In genomic region chr9:99336531-99336930, GRCh38 we compare ENCODE assay signal across 17 cellular contexts.
DNase-seq lines count a peak whose midpoint lies in the region; ATAC-seq and TF ChIP-seq lines count a peak whose summit lies in the region.
"Had no signal": no experiment of that assay in that cellular context is flagged by ENCODE, and none has a peak within 500 bp of the region (broad histone marks: within the 10 kb centered on the region; RNA-seq: fewer than 3 reads in every experiment).

No MANE protein-coding gene starts in this region.

- DNase-seq in COR-L47 (lab: John Stamatoyannopoulos, UW): peak; percentile 14
- peak; percentile 8 for DNase-seq in G401 (ENCODE audit: low spot score)
- DNase-seq in NCI-H146 treated with DMSO at 0.1 percent for 48 hours (lab: John Stamatoyannopoulos, UW; ENCODE audit: unreplicated experiment): peak; percentile 1
- DNase-seq in epithelial cell of esophagus (ENCODE audit: low read depth): peak; percentile 84
- no peak for DNase-seq in midbrain (lab: John Stamatoyannopoulos, UW)
- DNase-seq in GM03348 (ENCODE audit: low spot score): no peak
- DNase-seq: Caco-2; CD4-positive, CD25-positive, alpha-beta regulatory T cell; DMS 273 treated with DMSO at 0.1 percent for 48 hours; NCI-H187; NCI-H2107; NCI-H2227 treated with DMSO at 0.1 percent for 48 hours; NCI-H510A; T-cell had no signal

- no peak for TF ChIP-seq CTCF in epithelial cell of esophagus (IDR thresholded peaks at IDR 0.05; ENCODE audit: insufficient read depth, low read depth, low read length, missing control alignments)

- in situ Hi-C loops in G401 (cut with HindIII; ENCODE audit: low sequenced_read_pairs): no loop called here

- no peak overlapping the region for H3K4me3 ChIP-seq in epithelial cell of esophagus (ENCODE audit: low read length)
- H3K4me3 ChIP-seq: SJCRH30 had no signal

- ATAC-seq in GM19351 (IDR thresholded peaks at IDR 0.05; ENCODE audit: unreplicated experiment): no peak
- ATAC-seq: Panc1, T-cell had no signal

Comparison
In these comparisons a context has a peak if more than half of its experiments do, and no peak if none do; other contexts are left out.
1. DNase-seq: peak in COR-L47 (single experiment), G401 (single experiment), NCI-H146 treated with DMSO at 0.1 percent for 48 hours (single experiment) and epithelial cell of esophagus (single experiment); none in midbrain (single experiment) and GM03348 (single experiment).